8 cellular contexts compared by ENCODE assay signal in genomic region chr1:94246692-94247145, GRCh38. TPM values are rescaled to one million over a fixed set of nuclear protein-coding genes. Genes with fewer than 3 reads are reported as not detected.
DNase-seq lines count a peak whose midpoint lies in the region; ATAC-seq and TF ChIP-seq lines count a peak whose summit lies in the region.

No MANE protein-coding gene starts in this region.

- no peaks in the 10 kb centered on the region for H3K36me3 ChIP-seq in ascending aorta
- H3K36me3 ChIP-seq in suprapubic skin = no peaks in the 10 kb centered on the region

- H3K27ac ChIP-seq in ascending aorta = peak overlapping the region; percentile 74
- H3K27ac ChIP-seq in suprapubic skin = peak overlapping the region; percentile 91
- H3K27ac ChIP-seq in substantia nigra (ENCODE audit: low read depth, low read length, poor library complexity, severe bottlenecking) = no peak overlapping the region

- no peak for TF ChIP-seq POLR2A in suprapubic skin (IDR thresholded peaks at IDR 0.05)

- TF ChIP-seq CTCF in ascending aorta (IDR thresholded peaks at IDR 0.05) (no peak), suprapubic skin (IDR thresholded peaks at IDR 0.05) (no peak)

- peak overlapping the region; percentile 77 to 80 for H3K4me3 ChIP-seq in ascending aorta
- peak overlapping the region; percentile 92 for H3K4me3 ChIP-seq in suprapubic skin

- H3K4me1 ChIP-seq in ascending aorta = no peaks in the 10 kb centered on the region
- H3K4me1 ChIP-seq in suprapubic skin = peaks cover 15% of the 10 kb centered on the region

- intact Hi-C loops in ascending aorta (cut with DNase I) = loop anchor here (1.0 to 10.0 kb wide), 2 partner anchors 9 to 298 kb away; partner anchors contain the start of genes ARHGAP29 and F3

- 14% methylated on average over 12 of the region's 12 CpGs for WGBS in suprapubic skin

- H3K9me3 ChIP-seq in ascending aorta (peaks cover 0 to 5% of the 10 kb centered on the region in 2 donors), suprapubic skin (no peaks in the 10 kb centered on the region)

- H3K27me3 ChIP-seq in ascending aorta = no peaks in the 10 kb centered on the region
- H3K27me3 ChIP-seq in suprapubic skin = peaks cover 10% of the 10 kb centered on the region

- TF ChIP-seq EP300 in suprapubic skin (IDR thresholded peaks at IDR 0.05) = no peak

- DNase-seq in DMS53 (lab: John Stamatoyannopoulos, UW) (peak; percentile 60), DMS53 treated with DMSO at 0.1 percent for 48 hours (lab: John Stamatoyannopoulos, UW; ENCODE audit: unreplicated experiment) (no peak), ascending aorta (ENCODE audit: low spot score in 2 of 2) (no peak), islet precursor cell (peak; percentile 69), suprapubic skin (ENCODE audit: low spot score in 2 of 2) (no peak), substantia nigra (lab: John Stamatoyannopoulos, UW) (no peak), D341Med (ENCODE audit: low spot score) (no peak)

- no peak for ATAC-seq in esophagus mucosa

RNA-seq across cellular contexts. Expression of gene ARHGAP29, which starts 9.3 kb away (rescaled TPM):
- total RNA-seq in ascending aorta = 35.1 TPM
- 10 to 100 TPM; 23.4 to 38.3 (median 28.6) TPM for total RNA-seq in suprapubic skin
- total RNA-seq in esophagus mucosa = 2.4 TPM

Comparison
In these comparisons a context has a peak if more than half of its experiments do, and no peak if none do; other contexts are left out.
1. DNase-seq: peak in DMS53 (single experiment) and islet precursor cell (single experiment); none in DMS53 treated with DMSO at 0.1 percent for 48 hours (single experiment), ascending aorta (0 of 2), suprapubic skin (0 of 2), substantia nigra (0 of 49) and D341Med (single experiment).